ENCODE assay signal across 11 cellular contexts in the genomic region with DNA sequence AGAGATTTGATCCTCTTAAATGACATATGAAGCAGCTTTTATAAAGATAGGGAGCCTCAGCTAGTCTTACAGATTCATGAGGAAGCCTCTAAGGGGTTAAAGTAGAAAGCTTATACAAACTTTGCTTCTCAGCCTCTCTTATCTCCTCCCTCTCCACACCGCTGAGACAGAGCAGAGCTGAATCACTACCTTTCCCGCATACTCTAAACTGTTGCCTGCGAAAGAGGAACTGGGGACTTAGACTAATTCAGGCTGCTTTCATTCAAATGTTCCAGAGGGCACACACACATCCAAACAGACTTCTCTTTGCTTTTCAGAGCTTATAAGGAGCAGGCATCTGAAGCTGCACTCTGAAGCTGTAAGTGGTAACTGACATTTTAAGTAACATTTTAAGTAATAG. TPM values are rescaled to one million over a fixed set of nuclear protein-coding genes. Genes with fewer than 3 reads are reported as not detected.
DNase-seq lines count a peak whose midpoint lies in the region; ATAC-seq and TF ChIP-seq lines count a peak whose summit lies in the region.
"Had no signal": no experiment of that assay in that cellular context is flagged by ENCODE, and none has a peak within 500 bp of the region (broad histone marks: within the 10 kb centered on the region; RNA-seq: fewer than 3 reads in every experiment).

A gene (plus strand): TSS at position 169 of the 400 bp plus-strand sequence. CDS start 7,213 bp downstream, outside the sequence.

- peaks cover 0 to 6% (median 0%) of the 10 kb centered on the region in 3 donors for H3K4me1 Mint-ChIP-seq in T-cell
- H3K4me1 Mint-ChIP-seq: activated naive CD4-positive, alpha-beta T cell treated with anti-CD3 and anti-CD28 coated beads, Interleukin-2, amount 10 ng/mL, durations not matched to agents 7 days and 5 days had no signal

- H3K4me3 ChIP-seq in OCI-LY3 (ENCODE audit: low read length) = peak within 1 kb of the TSS; percentile 28
- peak within 1 kb of the TSS in 2 of 3 donors; percentile 36 to 42 for H3K4me3 ChIP-seq in right lobe of liver

- DNase-seq in right lobe of liver (no peak), NCI-H1048 (lab: John Stamatoyannopoulos, UW) (no peak), COLO668 (lab: John Stamatoyannopoulos, UW; ENCODE audit: unreplicated experiment) (no peak), HT-29 (ENCODE audit: low spot score) (no peak), T-cell (no peak)
- DNase-seq: activated naive CD4-positive, alpha-beta T cell treated with anti-CD3 and anti-CD28 coated beads, Interleukin-2, amount 10 ng/mL, durations not matched to agents 7 days and 5 days had no signal

- H3K9me3 ChIP-seq in OCI-LY3 (ENCODE audit: insufficient read depth, low read length) (no peaks in the 10 kb centered on the region), right lobe of liver (no peaks in the 10 kb centered on the region)

- TF ChIP-seq CTCF in OCI-LY3 (IDR thresholded peaks at IDR 0.05; ENCODE audit: low read depth, low read length) = no peak
- TF ChIP-seq CTCF in right lobe of liver (IDR thresholded peaks at IDR 0.05) = no peak

- no peak within 1 kb of the TSS for H3K4me3 Mint-ChIP-seq in T-cell
- H3K4me3 Mint-ChIP-seq: activated naive CD4-positive, alpha-beta T cell treated with anti-CD3 and anti-CD28 coated beads, Interleukin-2, amount 10 ng/mL, durations not matched to agents 7 days and 5 days had no signal

- no peaks in the 10 kb centered on the region for H3K79me2 ChIP-seq in OCI-LY3 (ENCODE audit: low read length)
- H3K79me2 ChIP-seq: parathyroid adenoma had no signal

- H3K27me3 Mint-ChIP-seq in T-cell = peaks cover 5 to 6% of the 10 kb centered on the region in 2 donors

- 8% methylated on average over 3 of the region's 3 CpGs for WGBS in right lobe of liver (ENCODE audit: insufficient coverage, low coverage, low lambda C conversion rate, missing lambda C conversion rate)

- H3K27ac Mint-ChIP-seq in T-cell = no peak within 1 kb of the TSS
- H3K27ac Mint-ChIP-seq: activated naive CD4-positive, alpha-beta T cell treated with anti-CD3 and anti-CD28 coated beads, Interleukin-2, amount 10 ng/mL, durations not matched to agents 7 days and 5 days had no signal

- no peak for TF ChIP-seq POLR2A in right lobe of liver (IDR thresholded peaks at IDR 0.05)

- ATAC-seq in GM18907 (IDR thresholded peaks at IDR 0.05; ENCODE audit: unreplicated experiment) (peak; percentile 84), HG02840 (IDR thresholded peaks at IDR 0.05; ENCODE audit: low FRiP score, unreplicated experiment) (peak; percentile 65), right lobe of liver (peak; percentile 77 to 90 (median 86)), T-cell (replicated peaks in 1 of 4) (no peak)

- CTCF ChIA-PET in T-cell (lab: Charles Lee) = no interaction called here

- H3K27me3 ChIP-seq in OCI-LY3 (ENCODE audit: low read depth, low read length) (no peaks in the 10 kb centered on the region), right lobe of liver (peaks cover 0 to 8% of the 10 kb centered on the region in 2 donors)

- no peak within 1 kb of the TSS for H3K9ac ChIP-seq in OCI-LY3 (ENCODE audit: low read length)
- H3K9ac ChIP-seq: parathyroid adenoma had no signal

- no peak within 1 kb of the TSS for H2AFZ ChIP-seq in OCI-LY3 (ENCODE audit: low read depth, low read length)
- H2AFZ ChIP-seq: parathyroid adenoma had no signal

- intact Hi-C loops in right lobe of liver (cut with DNase I) = no loop called here

- H3K27ac ChIP-seq in OCI-LY3 (ENCODE audit: low read length) (no peak within 1 kb of the TSS), right lobe of liver (peak within 1 kb of the TSS in 1 of 3 donors; percentile 20)
- H3K27ac ChIP-seq: HL-60, parathyroid adenoma had no signal

- no peaks in the 10 kb centered on the region for H3K9me3 Mint-ChIP-seq in T-cell
- H3K9me3 Mint-ChIP-seq: activated naive CD4-positive, alpha-beta T cell treated with anti-CD3 and anti-CD28 coated beads, Interleukin-2, amount 10 ng/mL, durations not matched to agents 7 days and 5 days had no signal

- no peaks in the 10 kb centered on the region for H3K36me3 Mint-ChIP-seq in T-cell
- H3K36me3 Mint-ChIP-seq: activated naive CD4-positive, alpha-beta T cell treated with anti-CD3 and anti-CD28 coated beads, Interleukin-2, amount 10 ng/mL, durations not matched to agents 7 days and 5 days had no signal

- H3K4me1 ChIP-seq in OCI-LY3 (ENCODE audit: low read length) = peaks cover 13% of the 10 kb centered on the region
- peaks cover 0 to 1% (median 0%) of the 10 kb centered on the region in 4 donors for H3K4me1 ChIP-seq in right lobe of liver
- H3K4me1 ChIP-seq: parathyroid adenoma had no signal

- peak within 1 kb of the TSS; percentile 60 for H3K4me2 ChIP-seq in OCI-LY3 (ENCODE audit: low read length)

- no peaks in the 10 kb centered on the region for H4K20me1 ChIP-seq in OCI-LY3 (ENCODE audit: insufficient read depth, low read length)

- POLR2A ChIA-PET in T-cell (lab: Charles Lee) = no interaction called here

- H3K36me3 ChIP-seq in OCI-LY3 (replicated peaks; ENCODE audit: low read depth, low read length) (no peaks in the 10 kb centered on the region), right lobe of liver (no peaks in the 10 kb centered on the region)

RNA-seq across cellular contexts. Expression of the gene that starts here (rescaled TPM):
- total RNA-seq in right lobe of liver (10 to 100 TPM in 2 of 6 experiments, under 1 TPM in 4; 0.06 to 29.1 (median 0.25) TPM), T-cell (not detected)
- not detected in 2 replicates for total RNA-seq in HT-29 (2014; rRNA removed; shearing (Covaris generic))

Comparison
In these comparisons a context has a peak if more than half of its experiments do, and no peak if none do; other contexts are left out.
1. ATAC-seq: peak in GM18907 (single experiment), HG02840 (single experiment) and right lobe of liver (4 of 4); none in T-cell (0 of 4).